Comparison of ENCODE assay signal across 20 cellular contexts in the genomic region with DNA sequence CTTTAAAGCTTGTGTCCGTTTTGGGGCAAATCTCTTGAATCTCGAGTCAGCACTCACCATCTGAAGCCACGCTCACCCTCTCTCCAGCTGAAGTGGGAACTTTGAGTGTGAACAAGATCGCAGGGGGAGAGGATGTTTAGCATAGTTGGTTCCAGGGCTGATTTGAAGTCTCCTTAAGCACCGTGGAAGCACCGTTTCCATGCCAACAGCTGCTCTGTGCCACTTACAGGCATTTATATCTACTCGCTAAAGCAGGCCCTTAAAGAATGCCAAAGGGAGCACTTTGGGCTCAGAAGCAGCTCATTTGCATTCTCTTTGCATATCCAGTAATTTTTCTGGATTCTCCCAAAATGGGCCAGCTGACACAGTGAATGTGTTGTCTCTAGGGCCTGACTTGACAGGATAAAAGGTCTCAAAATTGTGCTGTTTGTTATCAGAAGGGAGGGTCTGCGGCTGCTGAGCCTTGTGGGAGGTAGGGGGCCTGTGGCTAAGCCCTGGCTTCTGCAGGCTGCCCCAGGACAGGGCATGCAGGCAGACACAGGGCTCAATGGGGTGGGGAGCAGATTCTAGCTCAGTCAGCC.
DNase-seq lines count a peak whose midpoint lies in the region; ATAC-seq lines count a peak whose summit lies in the region.
"Had no signal": no experiment of that assay in that cellular context is flagged by ENCODE, and none has a peak within 500 bp of the region (broad histone marks: within the 10 kb centered on the region; RNA-seq: fewer than 3 reads in every experiment).

No MANE protein-coding gene starts in this region.

- peaks cover 12% of the 10 kb centered on the region for H3K27me3 Mint-ChIP-seq in activated T-helper 17 cell treated with anti-CD3 and anti-CD28 coated beads, Interleukin-2, amount 50 U/mL, for 72 hours

- H3K18ac ChIP-seq in mesendoderm (ENCODE audit: low read length), result no peak overlapping the region

- no peak overlapping the region for H4K8ac ChIP-seq in mesendoderm (ENCODE audit: low read depth, low read length)

- H2BK5ac ChIP-seq in mesendoderm (ENCODE audit: low read length), result no peak overlapping the region

- no peak overlapping the region for H3K4me2 ChIP-seq in mesendoderm (ENCODE audit: low read length)

- H3K79me2 ChIP-seq in mesendoderm (ENCODE audit: control insufficient read depth, insufficient read depth, low read length), result no peaks in the 10 kb centered on the region

- no peak overlapping the region for H4K5ac ChIP-seq in mesendoderm (ENCODE audit: low read length)

- no peak overlapping the region for H3K4me3 Mint-ChIP-seq in activated T-helper 17 cell treated with anti-CD3 and anti-CD28 coated beads, Interleukin-2, amount 50 U/mL, for 72 hours
- H3K4me3 Mint-ChIP-seq: activated T-helper 1 cell treated with anti-CD3 and anti-CD28 coated beads, Interleukin-12 subunit alpha, Interleukin-12 subunit beta, Interleukin-2, Interleukin-4 antibody, amounts not matched to agents 30 ng/mL and 10 ng/mL and 1 ng/mL, durations not matched to agents 14 hours and 24 hours and 36 hours; stimulated activated memory B cell treated with anti-CD40 and anti-IgM and Interleukin-4, amounts not matched to agents 10 μg/mL and 1 μg/mL and 100 μg/mL, for 72 hours; T-cell had no signal

- H3K27ac ChIP-seq in cingulate gyrus (ENCODE audit: low read depth, low read length), result peak overlapping the region; percentile 93
- H3K27ac ChIP-seq in mesendoderm (ENCODE audit: low read depth, low read length), result no peak overlapping the region
- peak overlapping the region; percentile 88 for H3K27ac ChIP-seq in temporal lobe (ENCODE audit: low read depth, low read length)
- H3K27ac ChIP-seq: 22Rv1, prostate gland had no signal

- H3K4ac ChIP-seq in mesendoderm (ENCODE audit: low read depth, low read length), result no peak overlapping the region

- peaks cover 9% of the 10 kb centered on the region for H3K9me3 Mint-ChIP-seq in activated T-helper 17 cell treated with anti-CD3 and anti-CD28 coated beads, Interleukin-2, amount 50 U/mL, for 72 hours
- H3K9me3 Mint-ChIP-seq: activated T-helper 1 cell treated with anti-CD3 and anti-CD28 coated beads, Interleukin-12 subunit alpha, Interleukin-12 subunit beta, Interleukin-2, Interleukin-4 antibody, amounts not matched to agents 30 ng/mL and 10 ng/mL and 1 ng/mL, durations not matched to agents 14 hours and 24 hours and 36 hours had no signal

- H3K4me3 ChIP-seq in mesendoderm (ENCODE audit: low read length), result no peak overlapping the region
- H3K4me3 ChIP-seq: prostate gland had no signal

- H3K4me1 ChIP-seq in mesendoderm (ENCODE audit: control insufficient read depth, low read depth, low read length), result no peaks in the 10 kb centered on the region
- H3K4me1 ChIP-seq: prostate gland had no signal

- no peak overlapping the region for H2BK120ac ChIP-seq in mesendoderm (ENCODE audit: low read depth, low read length)

- H3K27ac Mint-ChIP-seq in activated T-helper 17 cell treated with anti-CD3 and anti-CD28 coated beads, Interleukin-2, amount 50 U/mL, for 72 hours, result no peak overlapping the region
- H3K27ac Mint-ChIP-seq: activated T-helper 1 cell treated with anti-CD3 and anti-CD28 coated beads, Interleukin-12 subunit alpha, Interleukin-12 subunit beta, Interleukin-2, Interleukin-4 antibody, amounts not matched to agents 30 ng/mL and 10 ng/mL and 1 ng/mL, durations not matched to agents 14 hours and 24 hours and 36 hours; stimulated activated memory B cell treated with anti-CD40 and anti-IgM and Interleukin-4, amounts not matched to agents 10 μg/mL and 1 μg/mL and 100 μg/mL, for 72 hours; T-cell had no signal

- DNase-seq in DMS 273 (lab: John Stamatoyannopoulos, UW; ENCODE audit: unreplicated experiment) (peak; percentile 12), DMS 273 treated with DMSO at 0.1 percent for 48 hours (lab: John Stamatoyannopoulos, UW) (no peak), mesendoderm (peak; percentile 42)
- no peak for DNase-seq in stimulated activated naive CD4-positive, alpha-beta T cell treated with Interleukin-2 at 50 U/mL for 16 hours (lab: John Stamatoyannopoulos, UW)
- no peak for DNase-seq in activated effector memory CD4-positive, alpha-beta T cell treated with Interleukin-2 at 50 U/mL for 16 hours
- DNase-seq: activated CD8-positive, alpha-beta memory T cell treated with anti-CD3 and anti-CD28 coated beads for 24 hours; DMS153; effector memory CD4-positive, alpha-beta T cell; NCI-H1105 treated with DMSO at 0.1 percent for 48 hours; NCI-H446; T-cell had no signal

- ATAC-seq in activated T-helper 17 cell treated with anti-CD3 and anti-CD28 coated beads, Interleukin-2, amount 50 U/mL, for 72 hours (replicated peaks), result no peak
- ATAC-seq: HCT116; Right ventricle myocardium inferior; stimulated activated memory B cell treated with anti-CD40 and anti-IgM and Interleukin-4, amounts not matched to agents 10 μg/mL and 1 μg/mL and 100 μg/mL, for 72 hours; T-cell had no signal

- H3K56ac ChIP-seq in mesendoderm (ENCODE audit: low read length), result no peak overlapping the region

- no peak overlapping the region for H3K23ac ChIP-seq in mesendoderm (ENCODE audit: low read length)

- no peak overlapping the region for H2AK5ac ChIP-seq in mesendoderm (ENCODE audit: low read length)

- H3K9ac ChIP-seq in mesendoderm (ENCODE audit: low read length), result no peak overlapping the region

- no peaks in the 10 kb centered on the region for H3K27me3 ChIP-seq in mesendoderm (ENCODE audit: insufficient read depth, low read length, poor library complexity)

- H3K36me3 ChIP-seq in mesendoderm (ENCODE audit: control insufficient read depth, insufficient read depth, low read length), result no peaks in the 10 kb centered on the region
- H3K36me3 ChIP-seq: prostate gland had no signal

- no peaks in the 10 kb centered on the region for H3K36me3 Mint-ChIP-seq in activated T-helper 17 cell treated with anti-CD3 and anti-CD28 coated beads, Interleukin-2, amount 50 U/mL, for 72 hours (ENCODE audit: low read depth)
- H3K36me3 Mint-ChIP-seq: stimulated activated memory B cell treated with anti-CD40 and anti-IgM and Interleukin-4, amounts not matched to agents 10 μg/mL and 1 μg/mL and 100 μg/mL, for 72 hours; T-cell had no signal

- H3K79me1 ChIP-seq in mesendoderm (ENCODE audit: low read length), result no peaks in the 10 kb centered on the region

- H3K4me1 Mint-ChIP-seq in activated T-helper 17 cell treated with anti-CD3 and anti-CD28 coated beads, Interleukin-2, amount 50 U/mL, for 72 hours, result peaks cover 11% of the 10 kb centered on the region
- H3K4me1 Mint-ChIP-seq: stimulated activated memory B cell treated with anti-CD40 and anti-IgM and Interleukin-4, amounts not matched to agents 10 μg/mL and 1 μg/mL and 100 μg/mL, for 72 hours; T-cell had no signal

- WGBS in mesendoderm (ENCODE audit: extremely low coverage, insufficient coverage, low lambda C conversion rate), result no CpG with 5 or more reads among the region's 8 CpGs

- no peak overlapping the region for H2BK15ac ChIP-seq in mesendoderm (replicated peaks; ENCODE audit: low read depth)

Comparison
In these comparisons a context has a peak if more than half of its experiments do, and no peak if none do; other contexts are left out.
1. DNase-seq: peak in DMS 273 (single experiment) and mesendoderm (single experiment); none in DMS 273 treated with DMSO at 0.1 percent for 48 hours (single experiment), stimulated activated naive CD4-positive, alpha-beta T cell treated with Interleukin-2 at 50 U/mL for 16 hours (single experiment) and activated effector memory CD4-positive, alpha-beta T cell treated with Interleukin-2 at 50 U/mL for 16 hours (single experiment).